In genomic region chr1:73564294-73564693, GRCh38 we compare ENCODE assay signal across 15 cellular contexts.
DNase-seq lines count a peak whose midpoint lies in the region; ATAC-seq, FAIRE-seq and TF ChIP-seq lines count a peak whose summit lies in the region.
"Had no signal": no experiment of that assay in that cellular context is flagged by ENCODE, and none has a peak within 500 bp of the region (broad histone marks: within the 10 kb centered on the region; RNA-seq: fewer than 3 reads in every experiment).

No MANE protein-coding gene starts in this region.

- TF ChIP-seq RAD21 in H1 (IDR thresholded peaks at IDR 0.05 in 1 of 2, conservative IDR thresholded peaks at IDR 0.05 in 1 of 2; ENCODE audit: low read depth in 2 of 2, low read length in 2 of 2) = no peak

- no peak overlapping the region for H3K4ac ChIP-seq in H1 (replicated peaks; ENCODE audit: insufficient read length, low read depth, low read length)

- CTCF ChIA-PET in mammary epithelial cell (lab: Charles Lee; ENCODE audit: low non-redundant PET) (no interaction called here), H1 (lab: Charles Lee; ENCODE audit: partially characterized antibody) (interaction anchor here (1.0 kb wide), 1 partner anchor 10 kb away, joined by 4 read pairs; no protein-coding TSS in a partner anchor)

- no peak overlapping the region for H2BK120ac ChIP-seq in H1 (replicated peaks; ENCODE audit: low read depth, low read length)

- H2BK12ac ChIP-seq in H1 (ENCODE audit: low read depth, low read length) = no peak overlapping the region; the same call in 1 of the 2 replicates

- no peak overlapping the region for H3K4me3 ChIP-seq in mammary epithelial cell (replicated peaks in 1 of 3; ENCODE audit: insufficient read depth in 1 of 3, low read depth in 2 of 3, low read length in 3 of 3)
- no peak overlapping the region for H3K4me3 ChIP-seq in breast epithelium
- no peak overlapping the region for H3K4me3 ChIP-seq in H1 (ENCODE audit: extremely low read depth in 1 of 4, insufficient read depth in 2 of 4, low read depth in 3 of 4, low read length in 4 of 4)
- no peak overlapping the region for H3K4me3 ChIP-seq in WERI-Rb-1 (ENCODE audit: low read depth, low read length)
- H3K4me3 ChIP-seq: GM23248, HAP-1 had no signal

- ATAC-seq in GM21786 (IDR thresholded peaks at IDR 0.05; ENCODE audit: unreplicated experiment) = no peak

- H3K23me2 ChIP-seq in H1 (ENCODE audit: low read depth, low read length) = no peaks in the 10 kb centered on the region; the same call in 1 of the 2 replicates

- TF ChIP-seq POLR2A in breast epithelium (IDR thresholded peaks at IDR 0.05) = no peak
- TF ChIP-seq POLR2A in H1 (IDR thresholded peaks at IDR 0.05; ENCODE audit: control extremely low read depth in 1 of 2, low read depth in 2 of 2, low read length in 2 of 2) = no peak

- H3K79me1 ChIP-seq in H1 (ENCODE audit: low read depth, low read length) = no peaks in the 10 kb centered on the region

- no peak overlapping the region for H3K14ac ChIP-seq in H1 (ENCODE audit: insufficient read length)

- H2AFZ ChIP-seq in mammary epithelial cell (ENCODE audit: low read depth, low read length) (no peak overlapping the region), H1 (ENCODE audit: low read length) (no peak overlapping the region)
- H2AFZ ChIP-seq: GM23248 had no signal

- FAIRE-seq in H1 (lab: Jason Lieb, UNC) = no peak

- no TSS peak for BruUV-seq in mammary epithelial cell (replicated peaks; lab: Mats Ljungman, UMichigan)

- H3K9ac ChIP-seq in mammary epithelial cell (ENCODE audit: insufficient read depth, low read length) (no peak overlapping the region), H1 (replicated peaks in 1 of 4; ENCODE audit: extremely low read depth in 1 of 4, low read depth in 3 of 4, low read length in 3 of 4) (no peak overlapping the region)
- H3K9ac ChIP-seq: GM23248 had no signal

- POLR2A ChIA-PET in H1 (lab: Charles Lee; ENCODE audit: partially characterized antibody) = no interaction called here

- no peak overlapping the region for H3K18ac ChIP-seq in H1 (ENCODE audit: extremely low read depth, low read length)

- peak; percentile 14 for DNase-seq in mammary epithelial cell
- no peak for DNase-seq in breast epithelium (ENCODE audit: low spot score in 2 of 2)
- DNase-seq in H1 (ENCODE audit: low read depth in 1 of 2, low spot score in 2 of 2) = no peak
- peak; percentile 12 for DNase-seq in iPS-NIHi7 (ENCODE audit: extremely low spot score)
- no peak for DNase-seq in effector CD8-positive, alpha-beta T cell (lab: John Stamatoyannopoulos, UW)
- DNase-seq in NCI-H2227 (lab: John Stamatoyannopoulos, UW; ENCODE audit: unreplicated experiment) = no peak
- no peak for DNase-seq in WERI-Rb-1
- DNase-seq: Caco-2; CD8-positive, alpha-beta memory T cell; DMS53; GM23248; IMR-90 had no signal

- no peak overlapping the region for H4K91ac ChIP-seq in H1 (replicated peaks; ENCODE audit: insufficient read length, low read length)

- H3K36me3 ChIP-seq in mammary epithelial cell (ENCODE audit: insufficient read depth, low read length) (no peaks in the 10 kb centered on the region), breast epithelium (no peaks in the 10 kb centered on the region), H1 (ENCODE audit: control insufficient read depth in 2 of 4, insufficient read depth in 4 of 4, low read length in 3 of 4) (no peaks in the 10 kb centered on the region), WERI-Rb-1 (no peaks in the 10 kb centered on the region)
- H3K36me3 ChIP-seq: HAP-1 had no signal

- dilution Hi-C loops in mammary epithelial cell (cut with HindIII; ENCODE audit: low sequenced_read_pairs) = no loop called here

- WGBS in mammary epithelial cell (ENCODE audit: low coverage, missing lambda C conversion rate) = 4% methylated on average over 4 of the region's 4 CpGs
- WGBS in H1 (ENCODE audit: extremely low coverage in 1 of 2, insufficient coverage in 1 of 2, insufficient read length in 1 of 2, insufficient replicate concordance in 2 of 2, low coverage in 1 of 2, low lambda C conversion rate in 2 of 2, missing lambda C conversion rate in 1 of 2), 2 experiments = 81% methylated on average over 4 of the region's 4 CpGs; no CpG with 5 or more reads in 1 of the 2 experiments

- H3K27ac ChIP-seq in mammary epithelial cell (ENCODE audit: insufficient read depth, low read depth, low read length) = no peak overlapping the region
- H3K27ac ChIP-seq in breast epithelium = no peak overlapping the region
- H3K27ac ChIP-seq in H1 (ENCODE audit: low read depth, low read length) = no peak overlapping the region
- no peak overlapping the region for H3K27ac ChIP-seq in WERI-Rb-1
- H3K27ac ChIP-seq: 22Rv1, GM23248 had no signal

- H3K23ac ChIP-seq in H1 (ENCODE audit: insufficient read length) = no peak overlapping the region

- no peaks in the 10 kb centered on the region for H3K79me2 ChIP-seq in mammary epithelial cell (ENCODE audit: insufficient read depth, low read length)
- no peaks in the 10 kb centered on the region for H3K79me2 ChIP-seq in H1 (ENCODE audit: control insufficient read depth in 1 of 2, insufficient read depth in 2 of 2, low read length in 2 of 2)

- H3K27me3 ChIP-seq in mammary epithelial cell (ENCODE audit: insufficient read depth, low read length) (no peaks in the 10 kb centered on the region), breast epithelium (no peaks in the 10 kb centered on the region), H1 (replicated peaks in 1 of 4; ENCODE audit: control insufficient read depth in 3 of 4, extremely low read depth in 1 of 4, insufficient read depth in 3 of 4, low read length in 3 of 4) (no peaks in the 10 kb centered on the region), WERI-Rb-1 (ENCODE audit: insufficient read depth, low read depth, severe bottlenecking) (no peaks in the 10 kb centered on the region)

- H3K4me2 ChIP-seq in mammary epithelial cell (ENCODE audit: insufficient read depth, low read depth, low read length) (no peak overlapping the region), H1 (ENCODE audit: insufficient read depth in 1 of 2, low read depth in 2 of 2, low read length in 2 of 2) (no peak overlapping the region)

- no peak overlapping the region for H2AK5ac ChIP-seq in H1 (ENCODE audit: low read depth, low read length)

- H4K5ac ChIP-seq in H1 (ENCODE audit: insufficient read length, low read depth, low read length) = no peak overlapping the region

- intact Hi-C loops in mammary epithelial cell (cut with micrococcal nuclease) = no loop called here
- intact Hi-C loops in breast epithelium (cut with DNase I; ENCODE audit: low total_unique reads) = no loop called here

- no peak overlapping the region for H3K56ac ChIP-seq in H1 (replicated peaks; ENCODE audit: insufficient read length, low read depth, low read length)

- TF ChIP-seq CTCF in mammary epithelial cell (conservative IDR thresholded peaks at IDR 0.05 in 1 of 2, IDR thresholded peaks at IDR 0.05 in 1 of 2; ENCODE audit: extremely low read depth in 1 of 2, insufficient read depth in 1 of 2, low read depth in 1 of 2, low read length in 2 of 2) = no peak
- no peak for TF ChIP-seq CTCF in breast epithelium (IDR thresholded peaks at IDR 0.05)
- no peak for TF ChIP-seq CTCF in H1 (IDR thresholded peaks at IDR 0.05; ENCODE audit: control extremely low read depth in 1 of 3, insufficient read depth in 1 of 3, low read depth in 1 of 3, low read length in 3 of 3)
- no peak for TF ChIP-seq CTCF in WERI-Rb-1 (IDR thresholded peaks at IDR 0.05; ENCODE audit: low read depth, low read length)

- peak overlapping the region; percentile 90; the same call in 1 of the 2 replicates for H2BK20ac ChIP-seq in H1 (ENCODE audit: low read length)

- no peaks in the 10 kb centered on the region for H3K9me3 ChIP-seq in mammary epithelial cell (replicated peaks; ENCODE audit: insufficient read depth, low read length)
- H3K9me3 ChIP-seq in breast epithelium = no peaks in the 10 kb centered on the region
- peaks cover 0 to 6% of the 10 kb centered on the region in 2 experiments; a peak in 2 of 4 replicates for H3K9me3 ChIP-seq in H1 (ENCODE audit: insufficient read depth in 2 of 2, low read depth in 1 of 2, low read length in 1 of 2)
- no peaks in the 10 kb centered on the region for H3K9me3 ChIP-seq in WERI-Rb-1 (ENCODE audit: severe bottlenecking)
- H3K9me3 ChIP-seq: Caco-2, HAP-1 had no signal

- H2BK15ac ChIP-seq in H1 (ENCODE audit: low read length) = no peak overlapping the region

- no peaks in the 10 kb centered on the region for H4K20me1 ChIP-seq in mammary epithelial cell (ENCODE audit: insufficient read depth, low read length)
- no peaks in the 10 kb centered on the region for H4K20me1 ChIP-seq in H1 (replicated peaks in 1 of 2; ENCODE audit: control insufficient read depth in 1 of 2, insufficient read depth in 2 of 2, low read length in 2 of 2)

- in situ Hi-C loops in mammary epithelial cell (cut with MboI; ENCODE audit: low sequenced_read_pairs in 2 of 2) = no loop called here

- H4K8ac ChIP-seq in H1 (ENCODE audit: extremely low read depth, insufficient read depth, low read length) = no peak overlapping the region

- H3K4me1 ChIP-seq in mammary epithelial cell (ENCODE audit: insufficient read depth, low read length) = no peaks in the 10 kb centered on the region
- H3K4me1 ChIP-seq in breast epithelium = no peaks in the 10 kb centered on the region
- H3K4me1 ChIP-seq in H1 (replicated peaks in 1 of 4; ENCODE audit: control insufficient read depth in 3 of 4, insufficient read depth in 4 of 4, low read length in 3 of 4) = no peaks in the 10 kb centered on the region
- H3K4me1 ChIP-seq: Caco-2, HAP-1 had no signal

- no peak overlapping the region for H2BK5ac ChIP-seq in H1 (ENCODE audit: low read depth, low read length)

- TF ChIP-seq EP300 in H1 (IDR thresholded peaks at IDR 0.05; ENCODE audit: borderline replicate concordance in 1 of 2, low read depth in 2 of 2, low read length in 2 of 2) = no peak

TF ChIP-seq in H1, 55 proteins besides CTCF, POLR2A, EP300 and RAD21:
- TF ChIP-seq BACH1 (IDR thresholded peaks at IDR 0.05; ENCODE audit: low read length) (no peak), TEAD4 (IDR thresholded peaks at IDR 0.05; ENCODE audit: low read depth, low read length) (peak; percentile 59; the same call in 1 of the 2 replicates)

Comparison
In these comparisons a context has a peak if more than half of its experiments do, and no peak if none do; other contexts are left out.
1. DNase-seq: peak in mammary epithelial cell (single experiment) and iPS-NIHi7 (single experiment); none in breast epithelium (0 of 2), H1 (0 of 2), effector CD8-positive, alpha-beta T cell (single experiment), NCI-H2227 (single experiment) and WERI-Rb-1 (single experiment).